ENCODE assay signal across 9 cellular contexts in the genomic region with DNA sequence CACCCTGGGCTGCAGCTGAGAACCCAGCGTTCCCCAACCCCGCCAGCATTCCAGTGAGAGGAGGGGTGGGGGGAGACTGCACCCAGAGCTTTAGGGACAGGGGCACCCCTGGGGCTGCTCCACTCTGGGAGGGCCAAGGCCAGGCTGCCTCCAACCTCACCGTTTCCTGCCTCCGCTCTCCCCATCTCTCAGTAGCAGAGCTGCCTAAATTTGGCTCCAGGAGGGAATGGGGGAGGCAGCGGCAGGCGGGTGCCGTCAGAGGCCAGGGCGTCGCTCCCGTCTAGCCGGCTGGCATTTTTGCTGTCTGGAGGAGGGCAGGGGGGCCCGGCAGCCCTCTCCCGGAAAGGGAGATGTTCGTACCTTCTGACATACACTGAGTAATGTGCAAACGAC.
A peak's percentile ranks its signal among the peaks of the same experiment; 100 is the strongest.
DNase-seq lines count a peak whose midpoint lies in the region; ATAC-seq, FAIRE-seq and TF ChIP-seq lines count a peak whose summit lies in the region.
"Had no signal": no experiment of that assay in that cellular context is flagged by ENCODE, and none has a peak within 500 bp of the region (broad histone marks: within the 10 kb centered on the region; RNA-seq: fewer than 3 reads in every experiment).

No MANE protein-coding gene starts in this region.

- no peaks in the 10 kb centered on the region for H3K9me3 ChIP-seq in DND-41 (ENCODE audit: insufficient read depth, low read length, severe bottlenecking)

- peak overlapping the region; percentile 63 for H3K4me3 Mint-ChIP-seq in T-helper 1 cell treated with Interleukin-12 subunit alpha and Interleukin-12 subunit beta and Interleukin-4 antibody, amounts not matched to agents 30 μg/mL and 1 μg/mL, for 36 hours
- H3K4me3 Mint-ChIP-seq in nephron, result peak overlapping the region; percentile 53 to 72 (median 69)
- H3K4me3 Mint-ChIP-seq: HFFc6 had no signal

- no peak for TF ChIP-seq CTCF in DND-41 (IDR thresholded peaks at IDR 0.05; ENCODE audit: borderline replicate concordance, extremely low read depth, low read length, poor library complexity, severe bottlenecking)
- no peak for TF ChIP-seq CTCF in nephron (IDR thresholded peaks at IDR 0.05; ENCODE audit: unreplicated experiment in 3 of 3)
- TF ChIP-seq CTCF in D721Med (IDR thresholded peaks at IDR 0.05; ENCODE audit: insufficient read depth, missing control alignments), result no peak

- ATAC-seq in DND-41 (ENCODE audit: insufficient read depth, low read depth), result no peak
- ATAC-seq in GM18867 (IDR thresholded peaks at IDR 0.05; ENCODE audit: unreplicated experiment), result no peak
- ATAC-seq in HG02870 (IDR thresholded peaks at IDR 0.05; ENCODE audit: unreplicated experiment), result no peak

- no peak overlapping the region for H3K4me2 ChIP-seq in DND-41 (ENCODE audit: insufficient read depth, low read length)

- peak overlapping the region; percentile 96 for H3K27ac Mint-ChIP-seq in T-helper 1 cell treated with Interleukin-12 subunit alpha and Interleukin-12 subunit beta and Interleukin-4 antibody, amounts not matched to agents 30 μg/mL and 1 μg/mL, for 36 hours
- peak overlapping the region; percentile 32 to 77 (median 70) for H3K27ac Mint-ChIP-seq in nephron
- H3K27ac Mint-ChIP-seq: HFFc6 had no signal

- no peaks in the 10 kb centered on the region for H3K27me3 ChIP-seq in DND-41 (ENCODE audit: insufficient read depth, low read length, poor library complexity)

- H3K9me3 Mint-ChIP-seq in T-helper 1 cell treated with Interleukin-12 subunit alpha and Interleukin-12 subunit beta and Interleukin-4 antibody, amounts not matched to agents 30 μg/mL and 1 μg/mL, for 36 hours, result no peaks in the 10 kb centered on the region
- no peaks in the 10 kb centered on the region for H3K9me3 Mint-ChIP-seq in nephron
- H3K9me3 Mint-ChIP-seq: HFFc6 had no signal

- H3K4me3 ChIP-seq in DND-41 (ENCODE audit: low read depth in 1 of 2, low read length in 2 of 2), result no peak overlapping the region

- no peak for FAIRE-seq in D721Med (lab: Jason Lieb, UNC)

- H3K4me1 ChIP-seq in DND-41 (ENCODE audit: insufficient read depth, low read length), result peaks cover 81% of the 10 kb centered on the region

- DNase-seq in DND-41, result peak; percentile 53
- peak; percentile 27 for DNase-seq in cerebellar cortex (ENCODE audit: low spot score)
- no peak for DNase-seq in D721Med (ENCODE audit: insufficient read length, low spot score)
- DNase-seq in NCI-H1092 treated with DMSO at 0.1 percent for 48 hours (lab: John Stamatoyannopoulos, UW), result no peak
- DNase-seq: HFFc6 had no signal

- H3K27ac ChIP-seq in DND-41 (ENCODE audit: low read length), result peak overlapping the region; percentile 98

- no peaks in the 10 kb centered on the region for H3K27me3 Mint-ChIP-seq in T-helper 1 cell treated with Interleukin-12 subunit alpha and Interleukin-12 subunit beta and Interleukin-4 antibody, amounts not matched to agents 30 μg/mL and 1 μg/mL, for 36 hours (ENCODE audit: low read depth)
- H3K27me3 Mint-ChIP-seq in nephron (ENCODE audit: low read depth), result no peaks in the 10 kb centered on the region

- peaks cover 60% of the 10 kb centered on the region for H3K79me2 ChIP-seq in DND-41 (ENCODE audit: insufficient read depth, low read length)

- no peak overlapping the region for H2AFZ ChIP-seq in DND-41 (ENCODE audit: low read depth, low read length)

- H3K36me3 ChIP-seq in DND-41 (ENCODE audit: insufficient read depth, low read length), result no peaks in the 10 kb centered on the region; the same call in 1 of the 2 replicates

- peak overlapping the region; percentile 65 for H3K9ac ChIP-seq in DND-41 (ENCODE audit: low read depth, low read length)

- H3K36me3 Mint-ChIP-seq in T-helper 1 cell treated with Interleukin-12 subunit alpha and Interleukin-12 subunit beta and Interleukin-4 antibody, amounts not matched to agents 30 μg/mL and 1 μg/mL, for 36 hours (ENCODE audit: low read depth), result peaks cover 10% of the 10 kb centered on the region
- H3K36me3 Mint-ChIP-seq in nephron (ENCODE audit: low read depth), result no peaks in the 10 kb centered on the region

- H3K4me1 Mint-ChIP-seq in T-helper 1 cell treated with Interleukin-12 subunit alpha and Interleukin-12 subunit beta and Interleukin-4 antibody, amounts not matched to agents 30 μg/mL and 1 μg/mL, for 36 hours (ENCODE audit: low read depth), result peaks cover 67% of the 10 kb centered on the region
- peaks cover 56% of the 10 kb centered on the region for H3K4me1 Mint-ChIP-seq in nephron

- no peaks in the 10 kb centered on the region for H4K20me1 ChIP-seq in DND-41 (ENCODE audit: insufficient read depth, low read length)

Comparison
In these comparisons a context has a peak if more than half of its experiments do, and no peak if none do; other contexts are left out.
1. DNase-seq: peak in DND-41 (single experiment) and cerebellar cortex (single experiment); none in D721Med (single experiment) and NCI-H1092 treated with DMSO at 0.1 percent for 48 hours (single experiment).